Comparison of ENCODE assay signal across 1 cellular context in the genomic region with DNA sequence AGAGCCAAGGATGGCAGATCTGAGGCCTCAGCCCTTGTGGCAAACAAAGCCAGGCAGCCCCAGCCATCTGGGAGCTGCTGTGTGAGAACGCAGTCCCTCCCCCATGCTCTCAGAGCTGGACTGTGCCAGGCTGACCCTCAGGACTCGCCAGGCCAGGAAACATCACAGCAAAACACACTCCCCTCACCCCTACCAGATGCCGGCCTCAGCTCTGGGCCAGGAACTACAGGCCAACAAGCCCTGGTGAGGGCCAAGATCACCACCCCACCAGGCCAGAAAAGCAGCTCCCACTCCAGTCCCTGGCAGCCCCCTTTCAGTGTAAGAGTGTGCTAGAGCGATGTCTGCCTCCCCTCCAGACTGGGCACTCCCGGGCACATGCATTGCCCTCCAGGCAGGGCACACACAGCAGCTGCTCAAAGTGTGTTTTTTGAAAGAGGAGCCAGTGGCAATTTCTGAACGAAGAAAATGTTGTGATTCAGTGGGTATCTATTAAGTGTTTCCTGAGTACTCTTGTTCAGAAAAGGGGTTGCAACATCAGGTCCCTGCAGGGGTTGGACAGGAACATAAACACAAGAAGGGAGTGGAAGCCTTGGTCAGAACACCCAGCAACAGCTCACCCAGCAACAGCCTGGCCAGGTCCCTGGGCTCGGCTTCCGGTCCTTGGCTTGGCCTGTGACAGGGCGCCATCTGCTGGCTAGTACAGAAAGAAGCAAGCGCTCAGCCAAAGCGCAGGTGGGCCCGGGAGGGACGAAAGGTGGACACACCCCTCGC.
TF ChIP-seq lines count a peak whose summit lies in the region.

No MANE protein-coding gene starts in this region.

TF ChIP-seq in HepG2, 621 proteins besides CTCF, POLR2A, EP300 and RAD21 (continued from another document and continues in another):
- TF ChIP-seq, protein P1, sequence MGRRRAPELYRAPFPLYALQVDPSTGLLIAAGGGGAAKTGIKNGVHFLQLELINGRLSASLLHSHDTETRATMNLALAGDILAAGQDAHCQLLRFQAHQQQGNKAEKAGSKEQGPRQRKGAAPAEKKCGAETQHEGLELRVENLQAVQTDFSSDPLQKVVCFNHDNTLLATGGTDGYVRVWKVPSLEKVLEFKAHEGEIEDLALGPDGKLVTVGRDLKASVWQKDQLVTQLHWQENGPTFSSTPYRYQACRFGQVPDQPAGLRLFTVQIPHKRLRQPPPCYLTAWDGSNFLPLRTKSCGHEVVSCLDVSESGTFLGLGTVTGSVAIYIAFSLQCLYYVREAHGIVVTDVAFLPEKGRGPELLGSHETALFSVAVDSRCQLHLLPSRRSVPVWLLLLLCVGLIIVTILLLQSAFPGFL (CRISPR knock-in tag; IDR thresholded peaks at IDR 0.05), result no peak
- TF ChIP-seq, protein P2, sequence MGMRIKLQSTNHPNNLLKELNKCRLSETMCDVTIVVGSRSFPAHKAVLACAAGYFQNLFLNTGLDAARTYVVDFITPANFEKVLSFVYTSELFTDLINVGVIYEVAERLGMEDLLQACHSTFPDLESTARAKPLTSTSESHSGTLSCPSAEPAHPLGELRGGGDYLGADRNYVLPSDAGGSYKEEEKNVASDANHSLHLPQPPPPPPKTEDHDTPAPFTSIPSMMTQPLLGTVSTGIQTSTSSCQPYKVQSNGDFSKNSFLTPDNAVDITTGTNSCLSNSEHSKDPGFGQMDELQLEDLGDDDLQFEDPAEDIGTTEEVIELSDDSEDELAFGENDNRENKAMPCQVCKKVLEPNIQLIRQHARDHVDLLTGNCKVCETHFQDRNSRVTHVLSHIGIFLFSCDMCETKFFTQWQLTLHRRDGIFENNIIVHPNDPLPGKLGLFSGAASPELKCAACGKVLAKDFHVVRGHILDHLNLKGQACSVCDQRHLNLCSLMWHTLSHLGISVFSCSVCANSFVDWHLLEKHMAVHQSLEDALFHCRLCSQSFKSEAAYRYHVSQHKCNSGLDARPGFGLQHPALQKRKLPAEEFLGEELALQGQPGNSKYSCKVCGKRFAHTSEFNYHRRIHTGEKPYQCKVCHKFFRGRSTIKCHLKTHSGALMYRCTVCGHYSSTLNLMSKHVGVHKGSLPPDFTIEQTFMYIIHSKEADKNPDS (CRISPR knock-in tag; IDR thresholded peaks at IDR 0.05), result no peak
- TF ChIP-seq BRD4 (CRISPR knock-in tag; IDR thresholded peaks at IDR 0.05) (peak; percentile 68; the same call in 1 of the 2 replicates), PRMT3 (CRISPR knock-in tag; IDR thresholded peaks at IDR 0.05; ENCODE audit: borderline replicate concordance, low read depth) (no peak), NKX3-1 (CRISPR knock-in tag; IDR thresholded peaks at IDR 0.05) (no peak), ZNF724P (CRISPR knock-in tag; IDR thresholded peaks at IDR 0.05; ENCODE audit: borderline replicate concordance) (0 out of 2 replicates have a peak, but pooled peaks have one; percentile 30), ZNF7 (CRISPR knock-in tag; IDR thresholded peaks at IDR 0.05) (no peak), ETV5 (CRISPR knock-in tag; IDR thresholded peaks at IDR 0.05; ENCODE audit: borderline replicate concordance) (peak; percentile 100), SP1 (IDR thresholded peaks at IDR 0.05) (no peak), SP1 (CRISPR knock-in tag; IDR thresholded peaks at IDR 0.05) (0 out of 2 replicates have a peak, but pooled peaks have one; percentile 40), HNRNPLL (IDR thresholded peaks at IDR 0.05; ENCODE audit: low read depth, low read length, poor library complexity, severe bottlenecking) (no peak), ZC3H13 (CRISPR knock-in tag; IDR thresholded peaks at IDR 0.05) (no peak), ATF7-NPFF (CRISPR knock-in tag; IDR thresholded peaks at IDR 0.05; ENCODE audit: low read depth) (no peak), ZNF367 (CRISPR knock-in tag; IDR thresholded peaks at IDR 0.05; ENCODE audit: borderline replicate concordance) (no peak), HNRNPH1 (optimal IDR thresholded peaks at IDR 0.05; ENCODE audit: low read depth, low read length) (no peak), ZSCAN20 (CRISPR knock-in tag; IDR thresholded peaks at IDR 0.05; ENCODE audit: borderline replicate concordance) (no peak), U2AF2 (IDR thresholded peaks at IDR 0.05; ENCODE audit: low read depth, low read length) (no peak), PHF5A (CRISPR knock-in tag; IDR thresholded peaks at IDR 0.05; ENCODE audit: low read depth, unreplicated experiment) (no peak), FOXK2 (IDR thresholded peaks at IDR 0.05) (0 out of 2 replicates have a peak, but pooled peaks have one; percentile 19), ZEB1 (IDR thresholded peaks at IDR 0.05; ENCODE audit: insufficient replicate concordance, low read depth) (no peak), ZNF878 (CRISPR knock-in tag; IDR thresholded peaks at IDR 0.05) (no peak), ZNF282 (IDR thresholded peaks at IDR 0.05; ENCODE audit: partially characterized antibody) (no peak), EED (CRISPR knock-in tag; IDR thresholded peaks at IDR 0.05) (0 out of 2 replicates have a peak, but pooled peaks have one; percentile 24), RFX3 (CRISPR knock-in tag; IDR thresholded peaks at IDR 0.05) (no peak), EHMT2 (IDR thresholded peaks at IDR 0.05; ENCODE audit: borderline replicate concordance, low read depth, low read length) (no peak), NONO (IDR thresholded peaks at IDR 0.05) (no peak), NONO (CRISPR knock-in tag; conservative IDR thresholded peaks at IDR 0.05) (peak; percentile 59; the same call in 1 of the 2 replicates), NAIF1 (CRISPR knock-in tag; IDR thresholded peaks at IDR 0.05; ENCODE audit: borderline replicate concordance) (no peak), ZNF567 (CRISPR knock-in tag; IDR thresholded peaks at IDR 0.05; ENCODE audit: borderline replicate concordance) (no peak)
- TF ChIP-seq, protein P3, sequence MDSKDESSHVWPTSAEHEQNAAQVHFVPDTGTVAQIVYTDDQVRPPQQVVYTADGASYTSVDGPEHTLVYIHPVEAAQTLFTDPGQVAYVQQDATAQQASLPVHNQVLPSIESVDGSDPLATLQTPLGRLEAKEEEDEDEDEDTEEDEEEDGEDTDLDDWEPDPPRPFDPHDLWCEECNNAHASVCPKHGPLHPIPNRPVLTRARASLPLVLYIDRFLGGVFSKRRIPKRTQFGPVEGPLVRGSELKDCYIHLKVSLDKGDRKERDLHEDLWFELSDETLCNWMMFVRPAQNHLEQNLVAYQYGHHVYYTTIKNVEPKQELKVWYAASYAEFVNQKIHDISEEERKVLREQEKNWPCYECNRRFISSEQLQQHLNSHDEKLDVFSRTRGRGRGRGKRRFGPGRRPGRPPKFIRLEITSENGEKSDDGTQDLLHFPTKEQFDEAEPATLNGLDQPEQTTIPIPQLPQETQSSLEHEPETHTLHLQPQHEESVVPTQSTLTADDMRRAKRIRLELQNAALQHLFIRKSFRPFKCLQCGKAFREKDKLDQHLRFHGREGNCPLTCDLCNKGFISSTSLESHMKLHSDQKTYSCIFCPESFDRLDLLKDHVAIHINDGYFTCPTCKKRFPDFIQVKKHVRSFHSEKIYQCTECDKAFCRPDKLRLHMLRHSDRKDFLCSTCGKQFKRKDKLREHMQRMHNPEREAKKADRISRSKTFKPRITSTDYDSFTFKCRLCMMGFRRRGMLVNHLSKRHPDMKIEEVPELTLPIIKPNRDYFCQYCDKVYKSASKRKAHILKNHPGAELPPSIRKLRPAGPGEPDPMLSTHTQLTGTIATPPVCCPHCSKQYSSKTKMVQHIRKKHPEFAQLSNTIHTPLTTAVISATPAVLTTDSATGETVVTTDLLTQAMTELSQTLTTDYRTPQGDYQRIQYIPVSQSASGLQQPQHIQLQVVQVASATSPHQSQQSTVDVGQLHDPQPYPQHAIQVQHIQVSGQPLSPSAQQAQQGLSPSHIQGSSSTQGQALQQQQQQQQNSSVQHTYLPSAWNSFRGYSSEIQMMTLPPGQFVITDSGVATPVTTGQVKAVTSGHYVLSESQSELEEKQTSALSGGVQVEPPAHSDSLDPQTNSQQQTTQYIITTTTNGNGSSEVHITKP (CRISPR knock-in tag; IDR thresholded peaks at IDR 0.05; ENCODE audit: low read depth), result 0 out of 2 replicates have a peak, but pooled peaks have one; percentile 19
- TF ChIP-seq, protein P4, sequence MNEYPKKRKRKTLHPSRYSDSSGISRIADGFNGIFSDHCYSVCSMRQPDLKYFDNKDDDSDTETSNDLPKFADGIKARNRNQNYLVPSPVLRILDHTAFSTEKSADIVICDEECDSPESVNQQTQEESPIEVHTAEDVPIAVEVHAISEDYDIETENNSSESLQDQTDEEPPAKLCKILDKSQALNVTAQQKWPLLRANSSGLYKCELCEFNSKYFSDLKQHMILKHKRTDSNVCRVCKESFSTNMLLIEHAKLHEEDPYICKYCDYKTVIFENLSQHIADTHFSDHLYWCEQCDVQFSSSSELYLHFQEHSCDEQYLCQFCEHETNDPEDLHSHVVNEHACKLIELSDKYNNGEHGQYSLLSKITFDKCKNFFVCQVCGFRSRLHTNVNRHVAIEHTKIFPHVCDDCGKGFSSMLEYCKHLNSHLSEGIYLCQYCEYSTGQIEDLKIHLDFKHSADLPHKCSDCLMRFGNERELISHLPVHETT (CRISPR knock-in tag; conservative IDR thresholded peaks at IDR 0.05), result no peak
- TF ChIP-seq, protein P5, sequence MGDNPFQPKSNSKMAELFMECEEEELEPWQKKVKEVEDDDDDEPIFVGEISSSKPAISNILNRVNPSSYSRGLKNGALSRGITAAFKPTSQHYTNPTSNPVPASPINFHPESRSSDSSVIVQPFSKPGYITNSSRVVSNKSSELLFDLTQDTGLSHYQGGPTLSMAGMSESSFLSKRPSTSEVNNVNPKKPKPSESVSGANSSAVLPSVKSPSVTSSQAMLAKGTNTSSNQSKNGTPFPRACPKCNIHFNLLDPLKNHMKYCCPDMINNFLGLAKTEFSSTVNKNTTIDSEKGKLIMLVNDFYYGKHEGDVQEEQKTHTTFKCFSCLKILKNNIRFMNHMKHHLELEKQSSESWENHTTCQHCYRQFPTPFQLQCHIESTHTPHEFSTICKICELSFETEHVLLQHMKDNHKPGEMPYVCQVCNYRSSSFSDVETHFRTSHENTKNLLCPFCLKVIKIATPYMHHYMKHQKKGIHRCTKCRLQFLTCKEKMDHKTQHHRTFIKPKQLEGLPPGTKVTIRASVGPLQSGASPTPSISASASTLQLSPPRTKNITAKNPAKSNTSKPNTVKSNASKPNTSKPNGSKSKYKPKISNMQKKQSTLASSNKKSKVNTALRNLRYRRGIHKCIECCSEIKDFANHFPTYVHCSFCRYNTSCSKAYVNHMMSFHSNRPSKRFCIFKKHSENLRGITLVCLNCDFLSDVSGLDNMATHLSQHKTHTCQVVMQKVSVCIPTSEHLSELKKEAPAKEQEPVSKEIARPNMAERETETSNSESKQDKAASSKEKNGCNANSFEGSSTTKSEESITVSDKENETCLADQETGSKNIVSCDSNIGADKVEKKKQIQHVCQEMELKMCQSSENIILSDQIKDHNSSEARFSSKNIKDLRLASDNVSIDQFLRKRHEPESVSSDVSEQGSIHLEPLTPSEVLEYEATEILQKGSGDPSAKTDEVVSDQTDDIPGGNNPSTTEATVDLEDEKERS (CRISPR knock-in tag; IDR thresholded peaks at IDR 0.05), result 0 out of 2 replicates have a peak, but pooled peaks have one; percentile 38
- TF ChIP-seq, protein P6, sequence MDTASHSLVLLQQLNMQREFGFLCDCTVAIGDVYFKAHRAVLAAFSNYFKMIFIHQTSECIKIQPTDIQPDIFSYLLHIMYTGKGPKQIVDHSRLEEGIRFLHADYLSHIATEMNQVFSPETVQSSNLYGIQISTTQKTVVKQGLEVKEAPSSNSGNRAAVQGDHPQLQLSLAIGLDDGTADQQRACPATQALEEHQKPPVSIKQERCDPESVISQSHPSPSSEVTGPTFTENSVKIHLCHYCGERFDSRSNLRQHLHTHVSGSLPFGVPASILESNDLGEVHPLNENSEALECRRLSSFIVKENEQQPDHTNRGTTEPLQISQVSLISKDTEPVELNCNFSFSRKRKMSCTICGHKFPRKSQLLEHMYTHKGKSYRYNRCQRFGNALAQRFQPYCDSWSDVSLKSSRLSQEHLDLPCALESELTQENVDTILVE (CRISPR knock-in tag; IDR thresholded peaks at IDR 0.05), result no peak
- TF ChIP-seq, protein P7, sequence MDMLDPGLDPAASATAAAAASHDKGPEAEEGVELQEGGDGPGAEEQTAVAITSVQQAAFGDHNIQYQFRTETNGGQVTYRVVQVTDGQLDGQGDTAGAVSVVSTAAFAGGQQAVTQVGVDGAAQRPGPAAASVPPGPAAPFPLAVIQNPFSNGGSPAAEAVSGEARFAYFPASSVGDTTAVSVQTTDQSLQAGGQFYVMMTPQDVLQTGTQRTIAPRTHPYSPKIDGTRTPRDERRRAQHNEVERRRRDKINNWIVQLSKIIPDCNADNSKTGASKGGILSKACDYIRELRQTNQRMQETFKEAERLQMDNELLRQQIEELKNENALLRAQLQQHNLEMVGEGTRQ (IDR thresholded peaks at IDR 0.05; ENCODE audit: low read depth, low read length), result no peak
- TF ChIP-seq, protein P7 (CRISPR knock-in tag; IDR thresholded peaks at IDR 0.05; ENCODE audit: borderline replicate concordance), result no peak
- TF ChIP-seq, protein P8, sequence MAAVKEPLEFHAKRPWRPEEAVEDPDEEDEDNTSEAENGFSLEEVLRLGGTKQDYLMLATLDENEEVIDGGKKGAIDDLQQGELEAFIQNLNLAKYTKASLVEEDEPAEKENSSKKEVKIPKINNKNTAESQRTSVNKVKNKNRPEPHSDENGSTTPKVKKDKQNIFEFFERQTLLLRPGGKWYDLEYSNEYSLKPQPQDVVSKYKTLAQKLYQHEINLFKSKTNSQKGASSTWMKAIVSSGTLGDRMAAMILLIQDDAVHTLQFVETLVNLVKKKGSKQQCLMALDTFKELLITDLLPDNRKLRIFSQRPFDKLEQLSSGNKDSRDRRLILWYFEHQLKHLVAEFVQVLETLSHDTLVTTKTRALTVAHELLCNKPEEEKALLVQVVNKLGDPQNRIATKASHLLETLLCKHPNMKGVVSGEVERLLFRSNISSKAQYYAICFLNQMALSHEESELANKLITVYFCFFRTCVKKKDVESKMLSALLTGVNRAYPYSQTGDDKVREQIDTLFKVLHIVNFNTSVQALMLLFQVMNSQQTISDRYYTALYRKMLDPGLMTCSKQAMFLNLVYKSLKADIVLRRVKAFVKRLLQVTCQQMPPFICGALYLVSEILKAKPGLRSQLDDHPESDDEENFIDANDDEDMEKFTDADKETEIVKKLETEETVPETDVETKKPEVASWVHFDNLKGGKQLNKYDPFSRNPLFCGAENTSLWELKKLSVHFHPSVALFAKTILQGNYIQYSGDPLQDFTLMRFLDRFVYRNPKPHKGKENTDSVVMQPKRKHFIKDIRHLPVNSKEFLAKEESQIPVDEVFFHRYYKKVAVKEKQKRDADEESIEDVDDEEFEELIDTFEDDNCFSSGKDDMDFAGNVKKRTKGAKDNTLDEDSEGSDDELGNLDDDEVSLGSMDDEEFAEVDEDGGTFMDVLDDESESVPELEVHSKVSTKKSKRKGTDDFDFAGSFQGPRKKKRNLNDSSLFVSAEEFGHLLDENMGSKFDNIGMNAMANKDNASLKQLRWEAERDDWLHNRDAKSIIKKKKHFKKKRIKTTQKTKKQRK (IDR thresholded peaks at IDR 0.05; ENCODE audit: low read length), result no peak
- TF ChIP-seq, protein P9, sequence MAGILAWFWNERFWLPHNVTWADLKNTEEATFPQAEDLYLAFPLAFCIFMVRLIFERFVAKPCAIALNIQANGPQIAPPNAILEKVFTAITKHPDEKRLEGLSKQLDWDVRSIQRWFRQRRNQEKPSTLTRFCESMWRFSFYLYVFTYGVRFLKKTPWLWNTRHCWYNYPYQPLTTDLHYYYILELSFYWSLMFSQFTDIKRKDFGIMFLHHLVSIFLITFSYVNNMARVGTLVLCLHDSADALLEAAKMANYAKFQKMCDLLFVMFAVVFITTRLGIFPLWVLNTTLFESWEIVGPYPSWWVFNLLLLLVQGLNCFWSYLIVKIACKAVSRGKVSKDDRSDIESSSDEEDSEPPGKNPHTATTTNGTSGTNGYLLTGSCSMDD (CRISPR knock-in tag; IDR thresholded peaks at IDR 0.05), result no peak
